Comparison of ENCODE assay signal across 8 cellular contexts in the genomic region with DNA sequence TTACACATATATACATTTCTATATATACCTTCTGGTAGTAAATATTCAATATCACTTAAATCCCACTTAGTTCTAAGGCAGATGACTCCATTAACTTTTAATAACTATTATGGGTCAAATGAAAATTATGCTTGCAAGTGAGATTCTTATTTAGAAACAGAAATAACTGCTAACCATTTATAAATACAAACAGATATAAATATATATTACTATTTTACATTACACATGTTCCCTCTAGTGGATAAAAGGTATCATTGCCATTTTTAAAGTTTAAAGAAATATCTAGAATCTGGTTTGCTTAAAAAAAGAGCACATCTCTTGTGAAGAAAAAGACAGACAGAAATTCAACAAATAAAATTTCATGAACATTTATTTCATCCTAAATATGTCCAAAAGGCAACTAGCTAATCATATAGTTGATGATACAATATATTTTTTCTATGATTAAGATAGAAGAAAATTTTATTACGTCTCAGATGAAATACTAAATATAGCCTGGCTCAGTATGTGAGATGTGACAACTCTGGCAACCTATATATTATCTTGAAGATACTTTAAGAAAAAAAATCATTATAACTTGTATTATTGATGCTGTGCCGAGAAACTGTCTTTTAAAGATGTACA. TPM values are rescaled to one million over a fixed set of nuclear protein-coding genes. Genes with fewer than 3 reads are reported as not detected.
DNase-seq lines count a peak whose midpoint lies in the region; ATAC-seq, FAIRE-seq and TF ChIP-seq lines count a peak whose summit lies in the region.

No MANE protein-coding gene starts in this region.

- TF ChIP-seq CTCF in Calu3 (IDR thresholded peaks at IDR 0.05; ENCODE audit: unreplicated experiment) (peak; percentile 17), K562 (IDR thresholded peaks at IDR 0.05 in 2 of 3, conservative IDR thresholded peaks at IDR 0.05 in 1 of 3; ENCODE audit: insufficient read depth in 2 of 3, low read depth in 1 of 3, low read length in 3 of 3) (peak in 2 of 3 experiments; percentile 12 to 45; a peak in 1 of 6 replicates)

- POLR2A ChIA-PET in K562 (lab: Yijun Ruan, JAX), result no interaction called here

- DNase-seq in Calu3, result no peak
- DNase-seq in Karpas-422, result peak; percentile 55
- DNase-seq in K562 (ENCODE audit: extremely low read depth in 1 of 4, low spot score in 3 of 4), result no peak
- peak; percentile 24 for DNase-seq in myocyte (ENCODE audit: low read depth)
- DNase-seq in activated naive CD8-positive, alpha-beta T cell treated with anti-CD3 and anti-CD28 coated beads for 36 hours, result no peak
- no peak for DNase-seq in activated naive CD4-positive, alpha-beta T cell (lab: John Stamatoyannopoulos, UW)

- BruUV-seq in Calu3 (replicated peaks; lab: Mats Ljungman, UMichigan) (no TSS peak), K562 (replicated peaks; lab: Mats Ljungman, UMichigan) (no TSS peak)

- no peaks in the 10 kb centered on the region for H3K9me1 ChIP-seq in K562 (ENCODE audit: control insufficient read depth, insufficient read depth, low read length)

- intact Hi-C loops in Calu3 (cut with micrococcal nuclease; ENCODE audit: unreplicated experiment) (loop anchor here (1.0 kb wide), 2 partner anchors 106 to 219 kb away; no protein-coding TSS in a partner anchor), K562 (cut with micrococcal nuclease) (loop anchor here (5.0 kb wide), 2 partner anchors 145 to 170 kb away; no protein-coding TSS in a partner anchor)

- no peaks in the 10 kb centered on the region for H3K9me2 ChIP-seq in Karpas-422 (replicated peaks; ENCODE audit: insufficient read depth, low read length)

- H3K9me3 Mint-ChIP-seq in Calu3 (ENCODE audit: low read depth, unreplicated experiment), result no peaks in the 10 kb centered on the region
- H3K9me3 Mint-ChIP-seq in activated naive CD8-positive, alpha-beta T cell treated with anti-CD3 and anti-CD28 coated beads for 36 hours, result no peaks in the 10 kb centered on the region

- H3K27ac Mint-ChIP-seq in Calu3 (ENCODE audit: unreplicated experiment), result no peak overlapping the region
- no peak overlapping the region for H3K27ac Mint-ChIP-seq in activated naive CD8-positive, alpha-beta T cell treated with anti-CD3 and anti-CD28 coated beads for 36 hours

- no peaks in the 10 kb centered on the region for H3K27me3 Mint-ChIP-seq in Calu3 (ENCODE audit: unreplicated experiment)
- H3K27me3 Mint-ChIP-seq in activated naive CD8-positive, alpha-beta T cell treated with anti-CD3 and anti-CD28 coated beads for 36 hours, result no peaks in the 10 kb centered on the region

- peaks cover 19% of the 10 kb centered on the region; the same call in 1 of the 2 replicates for H3K36me3 ChIP-seq in Karpas-422 (ENCODE audit: insufficient read depth, low read length)
- H3K36me3 ChIP-seq in K562 (ENCODE audit: control insufficient read depth, insufficient read depth, low read length), result peaks cover 14% of the 10 kb centered on the region; the same call in 1 of the 3 replicates

- peaks cover 23% of the 10 kb centered on the region for H3K4me1 ChIP-seq in Karpas-422 (ENCODE audit: low read length)
- no peaks in the 10 kb centered on the region for H3K4me1 ChIP-seq in K562 (replicated peaks in 1 of 2; ENCODE audit: control insufficient read depth in 2 of 2, insufficient read depth in 2 of 2, low read length in 2 of 2)

- TF ChIP-seq POLR2A in K562 (conservative IDR thresholded peaks at IDR 0.05), result no peak

- peaks cover 5% of the 10 kb centered on the region for H3K36me3 Mint-ChIP-seq in Calu3 (ENCODE audit: insufficient read depth, unreplicated experiment)
- peaks cover 12% of the 10 kb centered on the region for H3K36me3 Mint-ChIP-seq in activated naive CD8-positive, alpha-beta T cell treated with anti-CD3 and anti-CD28 coated beads for 36 hours

- peak; percentile 36 to 48; a peak in 3 of 4 replicates for TF ChIP-seq RAD21 in K562 (CRISPR knock-in tag; conservative IDR thresholded peaks at IDR 0.05 in 1 of 2, IDR thresholded peaks at IDR 0.05 in 1 of 2)

- H3K9me3 ChIP-seq in Karpas-422 (ENCODE audit: low read length) (no peaks in the 10 kb centered on the region), K562 (replicated peaks; ENCODE audit: control insufficient read depth, insufficient read depth, low read depth, low read length) (no peaks in the 10 kb centered on the region)

- no peak for TF ChIP-seq EP300 in K562 (IDR thresholded peaks at IDR 0.05; ENCODE audit: low read length)

- CTCF ChIA-PET in Calu3 (lab: Charles Lee), result no interaction called here
- CTCF ChIA-PET in K562 (lab: Yijun Ruan, JAX; ENCODE audit: low intra/inter-chr PET ratio), result interaction anchor here (0.6 to 1.5 kb wide), 5 partner anchors 105 to 219 kb away, joined by 3 to 7 read pairs (median 4); no protein-coding TSS in a partner anchor

- in situ Hi-C loops in K562 (cut with MboI), result no loop called here

- H3K4me3 ChIP-seq in Karpas-422 (ENCODE audit: low read length) (no peak overlapping the region), K562 (no peak overlapping the region)

- H3K4me1 Mint-ChIP-seq in Calu3 (ENCODE audit: low read depth, unreplicated experiment), result no peaks in the 10 kb centered on the region
- peaks cover 3% of the 10 kb centered on the region for H3K4me1 Mint-ChIP-seq in activated naive CD8-positive, alpha-beta T cell treated with anti-CD3 and anti-CD28 coated beads for 36 hours

- 64% methylated on average over 2 of the region's 2 CpGs for WGBS in K562 (ENCODE audit: insufficient coverage, low coverage, missing lambda C conversion rate)

- FAIRE-seq in K562 (lab: Jason Lieb, UNC), result no peak

- H2AFZ ChIP-seq in Karpas-422 (ENCODE audit: low read length) (no peak overlapping the region), K562 (ENCODE audit: low read depth, low read length) (no peak overlapping the region)

- H3K27me3 ChIP-seq in Karpas-422 (ENCODE audit: low read length) (no peaks in the 10 kb centered on the region), K562 (ENCODE audit: control insufficient read depth in 2 of 2, insufficient read depth in 2 of 2, low read length in 2 of 2) (no peaks in the 10 kb centered on the region)

- H4K20me1 ChIP-seq in Karpas-422 (ENCODE audit: insufficient read depth, low read depth, low read length) (no peaks in the 10 kb centered on the region), K562 (replicated peaks; ENCODE audit: control insufficient read depth, insufficient read depth, low read length) (no peaks in the 10 kb centered on the region)

- no peaks in the 10 kb centered on the region for H3K79me2 ChIP-seq in Karpas-422 (ENCODE audit: low read length)
- H3K79me2 ChIP-seq in K562 (ENCODE audit: control insufficient read depth, insufficient read depth, low read length), result no peaks in the 10 kb centered on the region

- H3K27ac ChIP-seq in Karpas-422 (ENCODE audit: low read length) (peak overlapping the region; percentile 41; the same call in 1 of the 2 replicates), K562 (ENCODE audit: extremely low read depth, low read depth, low read length) (no peak overlapping the region)

- H3K4me3 Mint-ChIP-seq in Calu3 (ENCODE audit: low read depth, unreplicated experiment), result no peak overlapping the region
- no peak overlapping the region for H3K4me3 Mint-ChIP-seq in activated naive CD8-positive, alpha-beta T cell treated with anti-CD3 and anti-CD28 coated beads for 36 hours

- ATAC-seq in K562 (no peak), HG02571 (IDR thresholded peaks at IDR 0.05; ENCODE audit: unreplicated experiment) (no peak), GM19452 (IDR thresholded peaks at IDR 0.05; ENCODE audit: unreplicated experiment) (no peak)

- H3K9ac ChIP-seq in Karpas-422 (ENCODE audit: low read length) (no peak overlapping the region), K562 (ENCODE audit: insufficient read depth in 1 of 2, low read depth in 2 of 2, low read length in 2 of 2) (no peak overlapping the region)

- no peak overlapping the region for H3K4me2 ChIP-seq in Karpas-422 (ENCODE audit: low read depth, low read length, poor library complexity, severe bottlenecking)
- H3K4me2 ChIP-seq in K562 (ENCODE audit: insufficient read depth, low read length), result no peak overlapping the region

RNA-seq across cellular contexts. Expression of a gene that starts 11.7 kb away (rescaled TPM):
- total RNA-seq in Calu3 (2022) (38.0 and 42.8 TPM in 2 replicates), K562 (2014; rRNA removed) (38.4 and 43.8 TPM in 2 replicates), K562 (2014; rRNA removed; fragmentation: Illumina TruSeq; extraction: Trizol) (89.1 and 102 TPM in 2 replicates), K562 (2015; rRNA removed; fragmentation: Illumina TruSeq; extraction: Trizol) (63.8 and 64.1 TPM in 2 replicates), K562 (2021) (51.3 and 57.1 TPM in 2 replicates), myocyte (2.2 and 3.4 TPM in 2 replicates)
- total RNA-seq in Karpas-422 (2014; rRNA removed; shearing (Covaris generic); ENCODE audit: low replicate concordance), result 14.1 and 39.2 TPM in 2 replicates
- 20.2 and 117 TPM in 2 replicates for total RNA-seq in K562 (2011; cell fraction: chromatin; rRNA removed; ENCODE audit: low replicate concordance)
- total RNA-seq in K562 (2011; cell fraction: nucleolus; rRNA removed), result 9.5 and 16.7 TPM in 2 replicates
- 43.4 and 68.5 TPM in 2 replicates for total RNA-seq in K562 (2011; cell fraction: nucleoplasm; rRNA removed)
- polyA plus RNA-seq in K562 (2011; rRNA removed) (77.2 and 107 TPM in 2 replicates), K562 (2014; fragmentation: Illumina TruSeq; extraction: Trizol) (81.7 and 88.2 TPM in 2 replicates), K562 (2014; fragmentation: Nextera tagmentation; extraction: Ambion mirVana) (100 to 1,000 TPM in 1 of 2 experiments, 10 to 100 TPM in 1; 92.5 to 111 TPM), K562 (2014; rRNA removed) (85.3 and 90.7 TPM in 2 replicates)
- 7.4 and 26.8 TPM in 2 replicates for polyA plus RNA-seq in K562 (2011; cell fraction: cytosol; rRNA removed)
- polyA plus RNA-seq in K562 (2011; cell fraction: nucleus; rRNA removed), result 77.6 and 137 TPM in 2 replicates
- 47.6 and 76.1 TPM in 2 replicates for polyA plus RNA-seq in K562 (2012)
- 46.6 and 60.7 TPM in 2 replicates for polyA minus RNA-seq in K562 (2011; rRNA and poly(A)+ RNA removed)
- polyA minus RNA-seq in K562 (2011; cell fraction: cytosol; rRNA and poly(A)+ RNA removed), result 10.9 and 14.9 TPM in 2 replicates
- 36.6 and 84.3 TPM in 2 replicates for polyA minus RNA-seq in K562 (2011; cell fraction: nucleus; rRNA and poly(A)+ RNA removed)
- polyA plus RNA-seq in myocyte (2012), result 1.0 TPM
- total RNA-seq in activated naive CD8-positive, alpha-beta T cell treated with anti-CD3 and anti-CD28 coated beads for 36 hours, result 10 to 100 TPM; 52.4 to 52.7 TPM

RNA-seq across cellular contexts. Expression of a gene that starts 35.0 kb away (rescaled TPM):
- 24.6 and 25.9 TPM in 2 replicates for total RNA-seq in Calu3 (2022)
- 27.2 and 44.9 TPM in 2 replicates for total RNA-seq in Karpas-422 (2014; rRNA removed; shearing (Covaris generic); ENCODE audit: low replicate concordance)
- total RNA-seq in K562 (2011; cell fraction: chromatin; rRNA removed; ENCODE audit: low replicate concordance), result 8.5 and 15.2 TPM in 2 replicates
- total RNA-seq in K562 (2011; cell fraction: nucleolus; rRNA removed), result 5.7 and 7.4 TPM in 2 replicates
- 12.1 and 15.3 TPM in 2 replicates for total RNA-seq in K562 (2011; cell fraction: nucleoplasm; rRNA removed)
- total RNA-seq in K562 (2014; rRNA removed), result 17.5 and 23.4 TPM in 2 replicates
- 15.8 and 16.1 TPM in 2 replicates for total RNA-seq in K562 (2014; rRNA removed; fragmentation: Illumina TruSeq; extraction: Trizol)
- 16.5 and 18.4 TPM in 2 replicates for total RNA-seq in K562 (2015; rRNA removed; fragmentation: Illumina TruSeq; extraction: Trizol)
- total RNA-seq in K562 (2021), result 13.4 and 17.2 TPM in 2 replicates
- 26.5 and 27.6 TPM in 2 replicates for polyA plus RNA-seq in K562 (2011; rRNA removed)
- 13.9 and 17.5 TPM in 2 replicates for polyA plus RNA-seq in K562 (2011; cell fraction: cytosol; rRNA removed)
- polyA plus RNA-seq in K562 (2011; cell fraction: nucleus; rRNA removed), result 32.7 and 45.8 TPM in 2 replicates
- polyA plus RNA-seq in K562 (2012), result 14.2 and 27.3 TPM in 2 replicates
- 19.7 and 25.3 TPM in 2 replicates for polyA plus RNA-seq in K562 (2014; fragmentation: Illumina TruSeq; extraction: Trizol)
- polyA plus RNA-seq in K562 (2014; fragmentation: Nextera tagmentation; extraction: Ambion mirVana), result 10 to 100 TPM; 37.2 to 37.4 TPM
- polyA plus RNA-seq in K562 (2014; rRNA removed), result 22.2 and 25.9 TPM in 2 replicates
- polyA minus RNA-seq in K562 (2011; rRNA and poly(A)+ RNA removed), result 13.1 and 16.6 TPM in 2 replicates
- 4.4 and 9.8 TPM in 2 replicates for polyA minus RNA-seq in K562 (2011; cell fraction: cytosol; rRNA and poly(A)+ RNA removed)
- 8.6 and 11.3 TPM in 2 replicates for polyA minus RNA-seq in K562 (2011; cell fraction: nucleus; rRNA and poly(A)+ RNA removed)
- 42.9 and 46.3 TPM in 2 replicates for total RNA-seq in myocyte
- 53.5 TPM for polyA plus RNA-seq in myocyte (2012)
- 10 to 100 TPM; 38.1 to 40.1 TPM for total RNA-seq in activated naive CD8-positive, alpha-beta T cell treated with anti-CD3 and anti-CD28 coated beads for 36 hours

Comparison
In these comparisons a context has a peak if more than half of its experiments do, and no peak if none do; other contexts are left out.
1. DNase-seq: peak in Karpas-422 (single experiment) and myocyte (single experiment); none in Calu3 (single experiment), K562 (0 of 4), activated naive CD8-positive, alpha-beta T cell treated with anti-CD3 and anti-CD28 coated beads for 36 hours (single experiment) and activated naive CD4-positive, alpha-beta T cell (0 of 4).